In the genomic region with DNA sequence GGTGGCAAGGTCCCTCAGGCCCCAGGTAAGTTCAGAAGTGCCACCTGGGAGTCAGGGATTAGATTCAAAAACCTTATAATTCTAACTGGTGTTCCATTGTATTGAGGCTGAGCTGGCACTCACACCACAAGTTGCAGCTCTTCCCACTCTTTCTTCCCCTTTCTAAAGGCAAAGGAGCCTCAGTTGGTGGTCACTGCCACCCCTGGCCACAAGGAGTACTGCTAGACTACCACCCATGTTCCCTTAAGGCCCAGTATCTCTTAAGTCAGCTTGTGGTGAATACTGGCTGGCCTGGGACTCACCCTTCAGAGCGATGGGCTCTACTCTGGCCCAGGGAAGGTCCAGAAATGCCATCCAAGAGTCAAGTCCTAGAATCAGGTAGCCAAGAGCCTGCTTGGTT, we compare ENCODE assay signal across 1 cellular context.
TF ChIP-seq lines count a peak whose summit lies in the region.

No MANE protein-coding gene starts in this region.

TF ChIP-seq in H1, 55 proteins besides CTCF, POLR2A, EP300 and RAD21:
- TF ChIP-seq TAF7 (optimal IDR thresholded peaks at IDR 0.05; ENCODE audit: borderline replicate concordance, low read depth, low read length): no peak
- TF ChIP-seq MAFK (IDR thresholded peaks at IDR 0.05; ENCODE audit: low read depth, low read length): no peak
- TF ChIP-seq BCL11A (IDR thresholded peaks at IDR 0.05; ENCODE audit: low read depth in 2 of 2, low read length in 2 of 2): no peak
- no peak for TF ChIP-seq HDAC6 (IDR thresholded peaks at IDR 0.05; ENCODE audit: low read depth, low read length)
- no peak for TF ChIP-seq SUZ12 (IDR thresholded peaks at IDR 0.05; ENCODE audit: low read length)
- no peak for TF ChIP-seq SP4 (IDR thresholded peaks at IDR 0.05; ENCODE audit: low read length)
- no peak for TF ChIP-seq MAX (IDR thresholded peaks at IDR 0.05)
- no peak for TF ChIP-seq POU5F1 (IDR thresholded peaks at IDR 0.05; ENCODE audit: low read depth, low read length)
- TF ChIP-seq, protein P1, sequence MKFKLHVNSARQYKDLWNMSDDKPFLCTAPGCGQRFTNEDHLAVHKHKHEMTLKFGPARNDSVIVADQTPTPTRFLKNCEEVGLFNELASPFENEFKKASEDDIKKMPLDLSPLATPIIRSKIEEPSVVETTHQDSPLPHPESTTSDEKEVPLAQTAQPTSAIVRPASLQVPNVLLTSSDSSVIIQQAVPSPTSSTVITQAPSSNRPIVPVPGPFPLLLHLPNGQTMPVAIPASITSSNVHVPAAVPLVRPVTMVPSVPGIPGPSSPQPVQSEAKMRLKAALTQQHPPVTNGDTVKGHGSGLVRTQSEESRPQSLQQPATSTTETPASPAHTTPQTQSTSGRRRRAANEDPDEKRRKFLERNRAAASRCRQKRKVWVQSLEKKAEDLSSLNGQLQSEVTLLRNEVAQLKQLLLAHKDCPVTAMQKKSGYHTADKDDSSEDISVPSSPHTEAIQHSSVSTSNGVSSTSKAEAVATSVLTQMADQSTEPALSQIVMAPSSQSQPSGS (IDR thresholded peaks at IDR 0.05; ENCODE audit: low read length): no peak
- TF ChIP-seq FOSL1 (IDR thresholded peaks at IDR 0.05; ENCODE audit: insufficient read depth, low read depth, low read length): no peak
- TF ChIP-seq SIRT6 (IDR thresholded peaks at IDR 0.05; ENCODE audit: low read length): no peak
